In genomic region chr3:60160105-60160791, GRCh38 we compare ENCODE assay signal across 1 cellular context.
TF ChIP-seq lines count a peak whose summit lies in the region.

No MANE protein-coding gene starts in this region.

TF ChIP-seq in GM23338, 12 proteins besides CTCF, POLR2A, EP300 and RAD21 (continued from another document):
- TF ChIP-seq, protein P1, sequence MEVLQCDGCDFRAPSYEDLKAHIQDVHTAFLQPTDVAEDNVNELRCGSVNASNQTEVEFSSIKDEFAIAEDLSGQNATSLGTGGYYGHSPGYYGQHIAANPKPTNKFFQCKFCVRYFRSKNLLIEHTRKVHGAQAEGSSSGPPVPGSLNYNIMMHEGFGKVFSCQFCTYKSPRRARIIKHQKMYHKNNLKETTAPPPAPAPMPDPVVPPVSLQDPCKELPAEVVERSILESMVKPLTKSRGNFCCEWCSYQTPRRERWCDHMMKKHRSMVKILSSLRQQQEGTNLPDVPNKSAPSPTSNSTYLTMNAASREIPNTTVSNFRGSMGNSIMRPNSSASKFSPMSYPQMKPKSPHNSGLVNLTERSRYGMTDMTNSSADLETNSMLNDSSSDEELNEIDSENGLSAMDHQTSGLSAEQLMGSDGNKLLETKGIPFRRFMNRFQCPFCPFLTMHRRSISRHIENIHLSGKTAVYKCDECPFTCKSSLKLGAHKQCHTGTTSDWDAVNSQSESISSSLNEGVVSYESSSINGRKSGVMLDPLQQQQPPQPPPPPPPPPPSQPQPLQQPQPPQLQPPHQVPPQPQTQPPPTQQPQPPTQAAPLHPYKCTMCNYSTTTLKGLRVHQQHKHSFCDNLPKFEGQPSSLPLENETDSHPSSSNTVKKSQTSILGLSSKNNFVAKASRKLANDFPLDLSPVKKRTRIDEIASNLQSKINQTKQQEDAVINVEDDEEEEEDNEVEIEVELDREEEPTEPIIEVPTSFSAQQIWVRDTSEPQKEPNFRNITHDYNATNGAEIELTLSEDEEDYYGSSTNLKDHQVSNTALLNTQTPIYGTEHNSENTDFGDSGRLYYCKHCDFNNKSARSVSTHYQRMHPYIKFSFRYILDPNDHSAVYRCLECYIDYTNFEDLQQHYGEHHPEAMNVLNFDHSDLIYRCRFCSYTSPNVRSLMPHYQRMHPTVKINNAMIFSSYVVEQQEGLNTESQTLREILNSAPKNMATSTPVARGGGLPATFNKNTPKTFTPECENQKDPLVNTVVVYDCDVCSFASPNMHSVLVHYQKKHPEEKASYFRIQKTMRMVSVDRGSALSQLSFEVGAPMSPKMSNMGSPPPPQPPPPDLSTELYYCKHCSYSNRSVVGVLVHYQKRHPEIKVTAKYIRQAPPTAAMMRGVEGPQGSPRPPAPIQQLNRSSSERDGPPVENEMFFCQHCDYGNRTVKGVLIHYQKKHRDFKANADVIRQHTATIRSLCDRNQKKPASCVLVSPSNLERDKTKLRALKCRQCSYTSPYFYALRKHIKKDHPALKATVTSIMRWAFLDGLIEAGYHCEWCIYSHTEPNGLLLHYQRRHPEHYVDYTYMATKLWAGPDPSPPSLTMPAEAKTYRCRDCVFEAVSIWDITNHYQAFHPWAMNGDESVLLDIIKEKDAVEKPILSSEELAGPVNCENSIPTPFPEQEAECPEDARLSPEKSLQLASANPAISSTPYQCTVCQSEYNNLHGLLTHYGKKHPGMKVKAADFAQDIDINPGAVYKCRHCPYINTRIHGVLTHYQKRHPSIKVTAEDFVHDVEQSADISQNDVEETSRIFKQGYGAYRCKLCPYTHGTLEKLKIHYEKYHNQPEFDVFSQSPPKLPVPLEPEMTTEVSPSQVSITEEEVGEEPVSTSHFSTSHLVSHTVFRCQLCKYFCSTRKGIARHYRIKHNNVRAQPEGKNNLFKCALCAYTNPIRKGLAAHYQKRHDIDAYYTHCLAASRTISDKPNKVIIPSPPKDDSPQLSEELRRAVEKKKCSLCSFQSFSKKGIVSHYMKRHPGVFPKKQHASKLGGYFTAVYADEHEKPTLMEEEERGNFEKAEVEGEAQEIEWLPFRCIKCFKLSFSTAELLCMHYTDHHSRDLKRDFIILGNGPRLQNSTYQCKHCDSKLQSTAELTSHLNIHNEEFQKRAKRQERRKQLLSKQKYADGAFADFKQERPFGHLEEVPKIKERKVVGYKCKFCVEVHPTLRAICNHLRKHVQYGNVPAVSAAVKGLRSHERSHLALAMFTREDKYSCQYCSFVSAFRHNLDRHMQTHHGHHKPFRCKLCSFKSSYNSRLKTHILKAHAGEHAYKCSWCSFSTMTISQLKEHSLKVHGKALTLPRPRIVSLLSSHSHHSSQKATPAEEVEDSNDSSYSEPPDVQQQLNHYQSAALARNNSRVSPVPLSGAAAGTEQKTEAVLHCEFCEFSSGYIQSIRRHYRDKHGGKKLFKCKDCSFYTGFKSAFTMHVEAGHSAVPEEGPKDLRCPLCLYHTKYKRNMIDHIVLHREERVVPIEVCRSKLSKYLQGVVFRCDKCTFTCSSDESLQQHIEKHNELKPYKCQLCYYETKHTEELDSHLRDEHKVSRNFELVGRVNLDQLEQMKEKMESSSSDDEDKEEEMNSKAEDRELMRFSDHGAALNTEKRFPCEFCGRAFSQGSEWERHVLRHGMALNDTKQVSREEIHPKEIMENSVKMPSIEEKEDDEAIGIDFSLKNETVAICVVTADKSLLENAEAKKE (CRISPR knock-in tag; IDR thresholded peaks at IDR 0.05), result no peak
- TF ChIP-seq ZNF114 (CRISPR knock-in tag; IDR thresholded peaks at IDR 0.05) (no peak), EZH2phosphoT487 (IDR thresholded peaks at IDR 0.05; ENCODE audit: unreplicated experiment) (no peak)
